Comparison of ENCODE assay signal across 19 cellular contexts in genomic region chr2:237075749-237076599, GRCh38. TPM values are rescaled to one million over a fixed set of nuclear protein-coding genes. Genes with fewer than 3 reads are reported as not detected.
DNase-seq lines count a peak whose midpoint lies in the region; TF ChIP-seq lines count a peak whose summit lies in the region.
"Had no signal": no experiment of that assay in that cellular context is flagged by ENCODE, and none has a peak within 500 bp of the region (broad histone marks: within the 10 kb centered on the region; RNA-seq: fewer than 3 reads in every experiment).

No MANE protein-coding gene starts in this region.

- TF ChIP-seq CTCF in PC-9 (conservative IDR thresholded peaks at IDR 0.05) (no peak), type B pancreatic cell (conservative IDR thresholded peaks at IDR 0.05) (no peak)

- peaks cover 16% of the 10 kb centered on the region; the same call in 1 of the 2 replicates for H3F3A ChIP-seq in PC-9 (ENCODE audit: insufficient read depth, low read depth)

- peaks cover 3% of the 10 kb centered on the region; the same call in 1 of the 2 replicates for H3K9me3 ChIP-seq in PC-9 (ENCODE audit: insufficient read depth, low read depth)
- H3K9me3 ChIP-seq: breast epithelium, suprapubic skin had no signal

- peaks cover 7% of the 10 kb centered on the region for H3K36me3 Mint-ChIP-seq in type B pancreatic cell
- H3K36me3 Mint-ChIP-seq: activated naive CD8-positive, alpha-beta T cell; natural killer cell had no signal

- peak overlapping the region; percentile 5 for H3K27ac Mint-ChIP-seq in type B pancreatic cell
- H3K27ac Mint-ChIP-seq: activated naive CD8-positive, alpha-beta T cell; natural killer cell had no signal

- no peaks in the 10 kb centered on the region for H3K79me2 ChIP-seq in PC-9 (ENCODE audit: low read depth)

- peak overlapping the region; percentile 55 for H3K4me2 ChIP-seq in PC-9

- H2AFZ ChIP-seq in PC-9 = peak overlapping the region; percentile 34

- no peak overlapping the region for H3K4me3 ChIP-seq in PC-9
- H3K4me3 ChIP-seq: BLaER1 treated with 17β-estradiol and CSF1 and Interleukin-3, amounts not matched to agents 10 nM and 100 nM; breast epithelium; suprapubic skin had no signal

- peaks cover 4% of the 10 kb centered on the region for H3K9me3 Mint-ChIP-seq in type B pancreatic cell
- H3K9me3 Mint-ChIP-seq: natural killer cell had no signal

- intact Hi-C loops in PC-9 (cut with micrococcal nuclease; ENCODE audit: unreplicated experiment) = loop anchor here (1.0 kb wide), 2 partner anchors 9 to 836 kb away; partner anchors contain the start of gene COPS8

- DNase-seq in NCI-H146 (lab: John Stamatoyannopoulos, UW) (peak; percentile 4), NCI-H146 treated with DMSO at 0.1 percent for 48 hours (lab: John Stamatoyannopoulos, UW; ENCODE audit: unreplicated experiment) (no peak), PC-9 (peak; percentile 92 to 93), left kidney (ENCODE audit: low read depth, low spot score) (peak; percentile 72), type B pancreatic cell (ENCODE audit: extremely low spot score, unreplicated experiment) (no peak), SW 1271 (lab: John Stamatoyannopoulos, UW) (no peak), GDM1 (lab: John Stamatoyannopoulos, UW) (no peak)
- DNase-seq in NK-92 treated with Interleukin-12 subunit alpha and Interleukin-12 subunit beta, amount 100 ng/mL, for 24 hours (lab: John Stamatoyannopoulos, UW) = no peak
- DNase-seq: activated CD4-positive, CD25-positive, alpha-beta regulatory T cell treated with anti-CD3 and anti-CD28 coated beads, Interleukin-2, amount 50 U/mL, for 72 hours; effector CD4-positive, alpha-beta T cell; Karpas-422; natural killer cell; NCI-H1417; NCI-H526 had no signal

- no peak overlapping the region for H3K4me3 Mint-ChIP-seq in type B pancreatic cell
- H3K4me3 Mint-ChIP-seq: activated naive CD8-positive, alpha-beta T cell; natural killer cell had no signal

- peaks cover 11% of the 10 kb centered on the region; the same call in 1 of the 2 replicates for H3K27me3 ChIP-seq in PC-9 (ENCODE audit: insufficient read depth, low read depth)
- H3K27me3 ChIP-seq: BLaER1 treated with 17β-estradiol and CSF1 and Interleukin-3, amounts not matched to agents 10 nM and 100 nM; breast epithelium; suprapubic skin had no signal

- peaks cover 18% of the 10 kb centered on the region for H3K4me1 Mint-ChIP-seq in type B pancreatic cell (ENCODE audit: unreplicated experiment)
- H3K4me1 Mint-ChIP-seq: natural killer cell had no signal

- H3K27me3 Mint-ChIP-seq in type B pancreatic cell = no peaks in the 10 kb centered on the region
- H3K27me3 Mint-ChIP-seq: activated naive CD8-positive, alpha-beta T cell had no signal

- no peaks in the 10 kb centered on the region for H3K9me2 ChIP-seq in PC-9 (ENCODE audit: insufficient read depth)

- CTCF ChIA-PET in PC-9 (lab: Charles Lee) = no interaction called here

- H3K27ac ChIP-seq in PC-9 = peak overlapping the region; percentile 8; the same call in 1 of the 2 replicates
- H3K27ac ChIP-seq: 22Rv1; BLaER1 treated with 17β-estradiol and CSF1 and Interleukin-3, amounts not matched to agents 10 nM and 100 nM; suprapubic skin had no signal

- peaks cover 22% of the 10 kb centered on the region for H3K4me1 ChIP-seq in PC-9 (replicated peaks; ENCODE audit: insufficient read depth)
- H3K4me1 ChIP-seq: breast epithelium, suprapubic skin had no signal

- H3K36me3 ChIP-seq in PC-9 (ENCODE audit: low read depth) = no peaks in the 10 kb centered on the region
- H3K36me3 ChIP-seq: BLaER1 treated with 17β-estradiol and CSF1 and Interleukin-3, amounts not matched to agents 10 nM and 100 nM; breast epithelium; suprapubic skin had no signal

- no peaks in the 10 kb centered on the region for H4K20me1 ChIP-seq in PC-9 (ENCODE audit: insufficient read depth)
- H4K20me1 ChIP-seq: BLaER1 treated with 17β-estradiol and CSF1 and Interleukin-3, amounts not matched to agents 10 nM and 100 nM had no signal

- POLR2A ChIA-PET in PC-9 (lab: Charles Lee; ENCODE audit: unreplicated experiment) = interaction anchor here (0.6 kb wide), 1 partner anchor 683 kb away, joined by 4 read pairs; no protein-coding TSS in a partner anchor

- BruUV-seq in PC-9 (replicated peaks; lab: Mats Ljungman, UMichigan) = no TSS peak

RNA-seq across cellular contexts. Expression of gene COPS8, which starts 9.7 kb away (rescaled TPM):
- total RNA-seq in PC-9 (2021) (57.6 and 64.7 TPM in 2 replicates), type B pancreatic cell (ENCODE audit: low replicate concordance) (30.2 and 59.3 TPM in 2 replicates)

Comparison
In these comparisons a context has a peak if more than half of its experiments do, and no peak if none do; other contexts are left out.
1. DNase-seq: peak in NCI-H146 (single experiment), PC-9 (2 of 2) and left kidney (single experiment); none in NCI-H146 treated with DMSO at 0.1 percent for 48 hours (single experiment), type B pancreatic cell (single experiment), NK-92 treated with Interleukin-12 subunit alpha and Interleukin-12 subunit beta, amount 100 ng/mL, for 24 hours (single experiment), SW 1271 (0 of 2) and GDM1 (single experiment).